Comparison of ENCODE assay signal across 8 cellular contexts in the genomic region with DNA sequence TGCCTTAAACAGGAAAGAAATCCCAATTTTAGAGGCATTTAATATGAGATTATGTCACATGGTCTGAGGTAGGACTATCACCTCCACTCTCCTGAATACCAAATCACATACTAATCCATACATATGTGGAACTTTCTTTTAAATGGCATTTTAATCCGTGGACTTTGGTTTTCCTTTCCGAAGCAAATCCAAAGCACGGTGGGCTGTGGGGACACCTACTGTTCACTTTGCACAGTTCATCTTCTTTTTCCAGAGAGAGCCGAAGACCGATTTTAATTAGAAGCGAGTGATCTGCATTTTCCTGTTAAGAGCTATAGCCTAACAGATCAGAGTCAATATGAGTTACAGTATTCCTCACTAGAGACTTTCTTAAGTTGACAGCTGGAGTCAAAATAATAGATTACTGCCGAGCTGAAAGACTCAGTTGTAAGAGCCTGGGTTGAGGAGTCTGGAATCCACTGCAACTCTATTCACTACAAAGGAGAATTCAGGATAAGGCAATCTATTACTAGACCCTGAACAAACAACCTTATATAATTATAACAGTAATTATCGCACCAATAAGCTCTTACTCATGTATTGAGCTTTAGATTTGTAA.
DNase-seq lines count a peak whose midpoint lies in the region; ATAC-seq and TF ChIP-seq lines count a peak whose summit lies in the region.

No MANE protein-coding gene starts in this region.

- no peaks in the 10 kb centered on the region for H3K79me2 ChIP-seq in neural cell (replicated peaks; ENCODE audit: insufficient read depth, low read length)

- H3K27ac ChIP-seq in endodermal cell (ENCODE audit: low read depth, low read length) (no peak overlapping the region), neural cell (ENCODE audit: low read length) (no peak overlapping the region)

- no peaks in the 10 kb centered on the region for H3K9me2 ChIP-seq in neural cell (ENCODE audit: insufficient read depth, low read length)

- no peaks in the 10 kb centered on the region for H3K27me3 Mint-ChIP-seq in endodermal cell (ENCODE audit: insufficient read depth)

- 30 to 47% methylated on average over 5 to 8 of the region's 8 CpGs for WGBS in endodermal cell (ENCODE audit: insufficient coverage in 1 of 2, insufficient read length in 1 of 2), 2 experiments

- no peak overlapping the region for H3K4me3 ChIP-seq in endodermal cell (ENCODE audit: low read length)
- H3K4me3 ChIP-seq in neural cell (ENCODE audit: low read length), result no peak overlapping the region

- H3K27me3 ChIP-seq in endodermal cell (ENCODE audit: control insufficient read depth, insufficient read depth, low read length, poor library complexity, severe bottlenecking) (no peaks in the 10 kb centered on the region), neural cell (ENCODE audit: insufficient read depth, low read depth, low read length) (no peaks in the 10 kb centered on the region)

- no peaks in the 10 kb centered on the region for H3F3A ChIP-seq in neural cell (ENCODE audit: insufficient read depth, low read length, poor library complexity, severe bottlenecking)

- H4K20me1 ChIP-seq in neural cell (ENCODE audit: insufficient read depth), result no peaks in the 10 kb centered on the region

- H3K9me3 Mint-ChIP-seq in endodermal cell, result no peaks in the 10 kb centered on the region

- no peak for ATAC-seq in GM19035 (IDR thresholded peaks at IDR 0.05; ENCODE audit: unreplicated experiment)

- no peak overlapping the region for H3K9ac ChIP-seq in endodermal cell (ENCODE audit: extremely low read depth, low read length, poor library complexity, severe bottlenecking)
- H3K9ac ChIP-seq in neural cell (ENCODE audit: low read length), result no peak overlapping the region

- TF ChIP-seq EP300 in neural cell (conservative IDR thresholded peaks at IDR 0.05; ENCODE audit: poor library complexity, severe bottlenecking), result peak; percentile 77

- H3K4me1 ChIP-seq in endodermal cell (ENCODE audit: control insufficient read depth, insufficient read depth, low read length), result no peaks in the 10 kb centered on the region

- H2AFZ ChIP-seq in neural cell (ENCODE audit: low read depth, low read length), result no peak overlapping the region

- no peaks in the 10 kb centered on the region for H3K36me3 ChIP-seq in endodermal cell (ENCODE audit: control insufficient read depth, insufficient read depth, low read length)
- no peaks in the 10 kb centered on the region for H3K36me3 ChIP-seq in neural cell (ENCODE audit: insufficient read depth, low read length)

- no peak overlapping the region for H3K27ac Mint-ChIP-seq in endodermal cell

- TF ChIP-seq RAD21 in neural cell (conservative IDR thresholded peaks at IDR 0.05), result peak; percentile 82

- no peaks in the 10 kb centered on the region for H3K36me3 Mint-ChIP-seq in endodermal cell (ENCODE audit: low read depth)

- TF ChIP-seq CTCF in GM12874 (IDR thresholded peaks at IDR 0.05; ENCODE audit: insufficient read depth, low read depth, low read length), result peak; percentile 53
- TF ChIP-seq CTCF in endodermal cell (conservative IDR thresholded peaks at IDR 0.05), result peak; percentile 84
- TF ChIP-seq CTCF in neural cell (IDR thresholded peaks at IDR 0.05; ENCODE audit: poor library complexity, severe bottlenecking), result peak; percentile 85

- H3K4me3 Mint-ChIP-seq in endodermal cell, result no peak overlapping the region

- no peak overlapping the region for H3K4me2 ChIP-seq in neural cell (ENCODE audit: low read length)

- H3K9me3 ChIP-seq in endodermal cell (ENCODE audit: control insufficient read depth, low read length) (no peaks in the 10 kb centered on the region), neural cell (ENCODE audit: low read length) (no peaks in the 10 kb centered on the region)

- DNase-seq in Ammon's horn (ENCODE audit: low spot score) (peak; percentile 75), NCI-H774 (lab: John Stamatoyannopoulos, UW) (peak; percentile 30), endodermal cell (peak; percentile 70)
- no peak for DNase-seq in activated CD4-positive, CD25-positive, alpha-beta regulatory T cell (lab: John Stamatoyannopoulos, UW)
- DNase-seq in effector CD8-positive, alpha-beta T cell (lab: John Stamatoyannopoulos, UW), result no peak

- H3K4me1 Mint-ChIP-seq in endodermal cell, result no peaks in the 10 kb centered on the region

TF ChIP-seq in neural cell, 6 proteins besides CTCF, POLR2A, EP300 and RAD21:
- TF ChIP-seq POLR2AphosphoS5 (IDR thresholded peaks at IDR 0.05) (peak; percentile 68), REST (IDR thresholded peaks at IDR 0.05; ENCODE audit: borderline replicate concordance) (no peak), SMC3 (conservative IDR thresholded peaks at IDR 0.05; ENCODE audit: poor library complexity) (peak; percentile 76)
TF ChIP-seq in neural cell: peak in this region for 2.

Comparison
In these comparisons a context has a peak if more than half of its experiments do, and no peak if none do; other contexts are left out.
1. DNase-seq: peak in Ammon's horn (single experiment), NCI-H774 (single experiment) and endodermal cell (single experiment); none in activated CD4-positive, CD25-positive, alpha-beta regulatory T cell (0 of 4) and effector CD8-positive, alpha-beta T cell (single experiment).
2. Peak in every context shown above with its lines, with median percentiles within 50 percentile points of each other: CTCF ChIP-seq.